In genomic region chr1:242147096-242147976, GRCh38 we compare ENCODE assay signal across 9 cellular contexts.
DNase-seq lines count a peak whose midpoint lies in the region; ATAC-seq, FAIRE-seq and TF ChIP-seq lines count a peak whose summit lies in the region.
"Had no signal": no experiment of that assay in that cellular context is flagged by ENCODE, and none has a peak within 500 bp of the region (broad histone marks: within the 10 kb centered on the region; RNA-seq: fewer than 3 reads in every experiment).

No MANE protein-coding gene starts in this region.

- H3K27me3 Mint-ChIP-seq in T-helper 17 cell = no peaks in the 10 kb centered on the region

- DNase-seq in T-helper 17 cell (no peak), midbrain (lab: John Stamatoyannopoulos, UW) (peak; percentile 48), NCI-H1417 treated with DMSO at 0.1 percent for 48 hours (lab: John Stamatoyannopoulos, UW) (no peak), NCI-H2107 (lab: John Stamatoyannopoulos, UW) (no peak), NCI-H2171 (lab: John Stamatoyannopoulos, UW) (no peak), D721Med (ENCODE audit: insufficient read length, low spot score) (no peak)
- DNase-seq: activated CD4-positive, alpha-beta T cell treated with anti-CD3 and anti-CD28 coated beads for 4 hours had no signal

- TF ChIP-seq CTCF in D721Med (IDR thresholded peaks at IDR 0.05; ENCODE audit: insufficient read depth, missing control alignments) = no peak

- no peak overlapping the region for H3K4me3 Mint-ChIP-seq in T-helper 17 cell

- H3K9me3 ChIP-seq in T-helper 17 cell (ENCODE audit: control insufficient read depth, low read length, poor library complexity, severe bottlenecking) = no peaks in the 10 kb centered on the region

- no peak overlapping the region for H3K27ac Mint-ChIP-seq in T-helper 17 cell

- ATAC-seq in GM18870 (IDR thresholded peaks at IDR 0.05; ENCODE audit: unreplicated experiment) = peak; percentile 56
- ATAC-seq in HG03095 (IDR thresholded peaks at IDR 0.05; ENCODE audit: unreplicated experiment) = peak; percentile 42
- ATAC-seq in T-helper 17 cell = peak; percentile 51

- no peak for FAIRE-seq in D721Med (lab: Jason Lieb, UNC)

- peaks cover 2% of the 10 kb centered on the region for H3K4me1 Mint-ChIP-seq in T-helper 17 cell

- H3K36me3 Mint-ChIP-seq in T-helper 17 cell (ENCODE audit: low read depth) = no peaks in the 10 kb centered on the region
